Comparison of ENCODE assay signal across 1 cellular context in the genomic region with DNA sequence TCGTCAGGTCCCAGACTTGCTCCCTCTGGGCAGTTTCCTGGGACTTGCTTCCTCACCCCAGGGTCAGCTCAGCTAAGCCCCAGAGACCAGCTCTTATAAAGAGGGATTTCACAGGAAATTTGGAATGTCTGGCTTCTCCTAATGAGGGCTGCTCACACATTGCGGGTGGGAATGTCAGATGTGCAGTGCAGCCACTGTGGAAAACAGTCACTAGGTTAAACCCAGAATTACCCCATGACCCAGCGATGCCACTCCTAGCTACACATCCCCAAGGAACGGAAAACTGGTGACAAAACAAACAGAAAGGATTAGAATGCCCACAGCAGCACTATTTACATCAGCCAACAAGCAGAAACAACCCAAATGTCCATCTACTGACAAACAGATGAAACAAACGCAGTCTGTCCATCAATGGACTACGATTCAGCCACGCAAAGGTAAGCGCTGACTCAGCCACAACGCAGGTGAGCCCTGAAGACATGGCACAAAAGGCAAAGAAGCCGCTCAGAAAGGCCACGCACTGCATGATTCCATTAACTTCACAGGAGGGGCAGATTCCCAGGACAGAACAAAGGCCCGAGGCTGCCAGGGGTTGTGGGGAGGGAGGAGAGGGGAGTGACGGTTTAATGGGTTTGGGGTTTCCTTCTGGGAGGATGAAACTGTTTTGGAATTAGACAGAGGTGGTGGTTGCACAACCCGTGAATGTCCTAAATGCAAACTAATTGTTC.
TF ChIP-seq lines count a peak whose summit lies in the region.

No MANE protein-coding gene starts in this region.

TF ChIP-seq in GM23338, 12 proteins besides CTCF, POLR2A, EP300 and RAD21 (continued from another document):
- TF ChIP-seq, protein P1, sequence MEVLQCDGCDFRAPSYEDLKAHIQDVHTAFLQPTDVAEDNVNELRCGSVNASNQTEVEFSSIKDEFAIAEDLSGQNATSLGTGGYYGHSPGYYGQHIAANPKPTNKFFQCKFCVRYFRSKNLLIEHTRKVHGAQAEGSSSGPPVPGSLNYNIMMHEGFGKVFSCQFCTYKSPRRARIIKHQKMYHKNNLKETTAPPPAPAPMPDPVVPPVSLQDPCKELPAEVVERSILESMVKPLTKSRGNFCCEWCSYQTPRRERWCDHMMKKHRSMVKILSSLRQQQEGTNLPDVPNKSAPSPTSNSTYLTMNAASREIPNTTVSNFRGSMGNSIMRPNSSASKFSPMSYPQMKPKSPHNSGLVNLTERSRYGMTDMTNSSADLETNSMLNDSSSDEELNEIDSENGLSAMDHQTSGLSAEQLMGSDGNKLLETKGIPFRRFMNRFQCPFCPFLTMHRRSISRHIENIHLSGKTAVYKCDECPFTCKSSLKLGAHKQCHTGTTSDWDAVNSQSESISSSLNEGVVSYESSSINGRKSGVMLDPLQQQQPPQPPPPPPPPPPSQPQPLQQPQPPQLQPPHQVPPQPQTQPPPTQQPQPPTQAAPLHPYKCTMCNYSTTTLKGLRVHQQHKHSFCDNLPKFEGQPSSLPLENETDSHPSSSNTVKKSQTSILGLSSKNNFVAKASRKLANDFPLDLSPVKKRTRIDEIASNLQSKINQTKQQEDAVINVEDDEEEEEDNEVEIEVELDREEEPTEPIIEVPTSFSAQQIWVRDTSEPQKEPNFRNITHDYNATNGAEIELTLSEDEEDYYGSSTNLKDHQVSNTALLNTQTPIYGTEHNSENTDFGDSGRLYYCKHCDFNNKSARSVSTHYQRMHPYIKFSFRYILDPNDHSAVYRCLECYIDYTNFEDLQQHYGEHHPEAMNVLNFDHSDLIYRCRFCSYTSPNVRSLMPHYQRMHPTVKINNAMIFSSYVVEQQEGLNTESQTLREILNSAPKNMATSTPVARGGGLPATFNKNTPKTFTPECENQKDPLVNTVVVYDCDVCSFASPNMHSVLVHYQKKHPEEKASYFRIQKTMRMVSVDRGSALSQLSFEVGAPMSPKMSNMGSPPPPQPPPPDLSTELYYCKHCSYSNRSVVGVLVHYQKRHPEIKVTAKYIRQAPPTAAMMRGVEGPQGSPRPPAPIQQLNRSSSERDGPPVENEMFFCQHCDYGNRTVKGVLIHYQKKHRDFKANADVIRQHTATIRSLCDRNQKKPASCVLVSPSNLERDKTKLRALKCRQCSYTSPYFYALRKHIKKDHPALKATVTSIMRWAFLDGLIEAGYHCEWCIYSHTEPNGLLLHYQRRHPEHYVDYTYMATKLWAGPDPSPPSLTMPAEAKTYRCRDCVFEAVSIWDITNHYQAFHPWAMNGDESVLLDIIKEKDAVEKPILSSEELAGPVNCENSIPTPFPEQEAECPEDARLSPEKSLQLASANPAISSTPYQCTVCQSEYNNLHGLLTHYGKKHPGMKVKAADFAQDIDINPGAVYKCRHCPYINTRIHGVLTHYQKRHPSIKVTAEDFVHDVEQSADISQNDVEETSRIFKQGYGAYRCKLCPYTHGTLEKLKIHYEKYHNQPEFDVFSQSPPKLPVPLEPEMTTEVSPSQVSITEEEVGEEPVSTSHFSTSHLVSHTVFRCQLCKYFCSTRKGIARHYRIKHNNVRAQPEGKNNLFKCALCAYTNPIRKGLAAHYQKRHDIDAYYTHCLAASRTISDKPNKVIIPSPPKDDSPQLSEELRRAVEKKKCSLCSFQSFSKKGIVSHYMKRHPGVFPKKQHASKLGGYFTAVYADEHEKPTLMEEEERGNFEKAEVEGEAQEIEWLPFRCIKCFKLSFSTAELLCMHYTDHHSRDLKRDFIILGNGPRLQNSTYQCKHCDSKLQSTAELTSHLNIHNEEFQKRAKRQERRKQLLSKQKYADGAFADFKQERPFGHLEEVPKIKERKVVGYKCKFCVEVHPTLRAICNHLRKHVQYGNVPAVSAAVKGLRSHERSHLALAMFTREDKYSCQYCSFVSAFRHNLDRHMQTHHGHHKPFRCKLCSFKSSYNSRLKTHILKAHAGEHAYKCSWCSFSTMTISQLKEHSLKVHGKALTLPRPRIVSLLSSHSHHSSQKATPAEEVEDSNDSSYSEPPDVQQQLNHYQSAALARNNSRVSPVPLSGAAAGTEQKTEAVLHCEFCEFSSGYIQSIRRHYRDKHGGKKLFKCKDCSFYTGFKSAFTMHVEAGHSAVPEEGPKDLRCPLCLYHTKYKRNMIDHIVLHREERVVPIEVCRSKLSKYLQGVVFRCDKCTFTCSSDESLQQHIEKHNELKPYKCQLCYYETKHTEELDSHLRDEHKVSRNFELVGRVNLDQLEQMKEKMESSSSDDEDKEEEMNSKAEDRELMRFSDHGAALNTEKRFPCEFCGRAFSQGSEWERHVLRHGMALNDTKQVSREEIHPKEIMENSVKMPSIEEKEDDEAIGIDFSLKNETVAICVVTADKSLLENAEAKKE (CRISPR knock-in tag; IDR thresholded peaks at IDR 0.05) = no peak
- no peak for TF ChIP-seq EZH2 (IDR thresholded peaks at IDR 0.05; ENCODE audit: low read depth, unreplicated experiment)
